In the genomic region with DNA sequence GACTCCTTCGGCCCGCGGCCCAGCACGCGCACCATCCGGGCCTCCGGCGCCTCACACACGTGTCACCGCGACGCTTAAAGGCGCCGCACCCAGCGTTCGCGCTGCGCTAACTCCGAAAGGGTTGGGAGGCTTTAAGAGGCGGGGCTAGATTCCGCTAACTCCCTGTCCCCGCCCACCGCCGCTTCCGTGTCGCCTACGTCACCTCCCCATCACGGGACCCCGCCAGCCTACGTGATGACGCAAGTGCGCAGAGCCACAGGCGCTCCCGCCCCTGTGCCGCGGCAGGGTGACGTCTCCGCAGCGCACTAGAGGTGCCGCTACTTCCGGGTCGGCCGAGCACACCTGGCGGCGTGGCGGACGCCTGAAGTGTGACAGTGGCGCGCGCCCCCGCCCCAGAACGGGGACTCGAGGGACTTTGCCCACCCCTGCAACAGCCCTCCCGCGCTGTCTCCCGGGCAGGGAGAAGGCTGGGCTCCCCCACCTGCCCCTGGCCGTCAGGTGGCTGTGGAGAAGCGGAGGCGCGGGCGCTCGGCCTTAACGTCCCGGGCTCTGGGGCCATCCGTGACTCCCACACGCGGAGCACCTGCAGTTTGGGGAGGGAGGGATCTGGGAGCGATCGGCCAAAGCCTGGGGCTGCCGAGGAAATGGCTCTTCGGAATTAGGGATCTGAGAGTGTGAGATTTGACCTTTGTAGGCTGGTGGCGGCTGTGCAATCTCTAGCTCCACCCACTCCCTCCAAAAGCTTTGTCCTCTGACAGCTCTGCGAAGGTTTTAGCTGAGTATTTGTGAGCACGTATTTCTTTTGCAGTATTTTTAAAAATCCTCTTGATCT, we compare ENCODE assay signal across 1 cellular context.
TF ChIP-seq lines count a peak whose summit lies in the region.

A gene (minus strand): TSS at position 35 of the 832 bp plus-strand sequence. CDS start 4,451 bp downstream, outside the sequence.

TF ChIP-seq in HCT116, 20 proteins besides CTCF, POLR2A, EP300 and RAD21 (continued from another document):
- TF ChIP-seq, protein P1, sequence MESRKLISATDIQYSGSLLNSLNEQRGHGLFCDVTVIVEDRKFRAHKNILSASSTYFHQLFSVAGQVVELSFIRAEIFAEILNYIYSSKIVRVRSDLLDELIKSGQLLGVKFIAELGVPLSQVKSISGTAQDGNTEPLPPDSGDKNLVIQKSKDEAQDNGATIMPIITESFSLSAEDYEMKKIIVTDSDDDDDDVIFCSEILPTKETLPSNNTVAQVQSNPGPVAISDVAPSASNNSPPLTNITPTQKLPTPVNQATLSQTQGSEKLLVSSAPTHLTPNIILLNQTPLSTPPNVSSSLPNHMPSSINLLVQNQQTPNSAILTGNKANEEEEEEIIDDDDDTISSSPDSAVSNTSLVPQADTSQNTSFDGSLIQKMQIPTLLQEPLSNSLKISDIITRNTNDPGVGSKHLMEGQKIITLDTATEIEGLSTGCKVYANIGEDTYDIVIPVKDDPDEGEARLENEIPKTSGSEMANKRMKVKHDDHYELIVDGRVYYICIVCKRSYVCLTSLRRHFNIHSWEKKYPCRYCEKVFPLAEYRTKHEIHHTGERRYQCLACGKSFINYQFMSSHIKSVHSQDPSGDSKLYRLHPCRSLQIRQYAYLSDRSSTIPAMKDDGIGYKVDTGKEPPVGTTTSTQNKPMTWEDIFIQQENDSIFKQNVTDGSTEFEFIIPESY (IDR thresholded peaks at IDR 0.05; ENCODE audit: extremely low read depth, insufficient replicate concordance, low read length), result peak; percentile 61
- TF ChIP-seq, protein P2, sequence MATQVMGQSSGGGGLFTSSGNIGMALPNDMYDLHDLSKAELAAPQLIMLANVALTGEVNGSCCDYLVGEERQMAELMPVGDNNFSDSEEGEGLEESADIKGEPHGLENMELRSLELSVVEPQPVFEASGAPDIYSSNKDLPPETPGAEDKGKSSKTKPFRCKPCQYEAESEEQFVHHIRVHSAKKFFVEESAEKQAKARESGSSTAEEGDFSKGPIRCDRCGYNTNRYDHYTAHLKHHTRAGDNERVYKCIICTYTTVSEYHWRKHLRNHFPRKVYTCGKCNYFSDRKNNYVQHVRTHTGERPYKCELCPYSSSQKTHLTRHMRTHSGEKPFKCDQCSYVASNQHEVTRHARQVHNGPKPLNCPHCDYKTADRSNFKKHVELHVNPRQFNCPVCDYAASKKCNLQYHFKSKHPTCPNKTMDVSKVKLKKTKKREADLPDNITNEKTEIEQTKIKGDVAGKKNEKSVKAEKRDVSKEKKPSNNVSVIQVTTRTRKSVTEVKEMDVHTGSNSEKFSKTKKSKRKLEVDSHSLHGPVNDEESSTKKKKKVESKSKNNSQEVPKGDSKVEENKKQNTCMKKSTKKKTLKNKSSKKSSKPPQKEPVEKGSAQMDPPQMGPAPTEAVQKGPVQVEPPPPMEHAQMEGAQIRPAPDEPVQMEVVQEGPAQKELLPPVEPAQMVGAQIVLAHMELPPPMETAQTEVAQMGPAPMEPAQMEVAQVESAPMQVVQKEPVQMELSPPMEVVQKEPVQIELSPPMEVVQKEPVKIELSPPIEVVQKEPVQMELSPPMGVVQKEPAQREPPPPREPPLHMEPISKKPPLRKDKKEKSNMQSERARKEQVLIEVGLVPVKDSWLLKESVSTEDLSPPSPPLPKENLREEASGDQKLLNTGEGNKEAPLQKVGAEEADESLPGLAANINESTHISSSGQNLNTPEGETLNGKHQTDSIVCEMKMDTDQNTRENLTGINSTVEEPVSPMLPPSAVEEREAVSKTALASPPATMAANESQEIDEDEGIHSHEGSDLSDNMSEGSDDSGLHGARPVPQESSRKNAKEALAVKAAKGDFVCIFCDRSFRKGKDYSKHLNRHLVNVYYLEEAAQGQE (IDR thresholded peaks at IDR 0.05; ENCODE audit: low read depth), result no peak
- TF ChIP-seq POLR2AphosphoS5 (IDR thresholded peaks at IDR 0.05; ENCODE audit: low read depth, low read length), result peak; percentile 96
- TF ChIP-seq, protein P3, sequence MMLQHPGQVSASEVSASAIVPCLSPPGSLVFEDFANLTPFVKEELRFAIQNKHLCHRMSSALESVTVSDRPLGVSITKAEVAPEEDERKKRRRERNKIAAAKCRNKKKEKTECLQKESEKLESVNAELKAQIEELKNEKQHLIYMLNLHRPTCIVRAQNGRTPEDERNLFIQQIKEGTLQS (IDR thresholded peaks at IDR 0.05), result no peak
